In the genomic region with DNA sequence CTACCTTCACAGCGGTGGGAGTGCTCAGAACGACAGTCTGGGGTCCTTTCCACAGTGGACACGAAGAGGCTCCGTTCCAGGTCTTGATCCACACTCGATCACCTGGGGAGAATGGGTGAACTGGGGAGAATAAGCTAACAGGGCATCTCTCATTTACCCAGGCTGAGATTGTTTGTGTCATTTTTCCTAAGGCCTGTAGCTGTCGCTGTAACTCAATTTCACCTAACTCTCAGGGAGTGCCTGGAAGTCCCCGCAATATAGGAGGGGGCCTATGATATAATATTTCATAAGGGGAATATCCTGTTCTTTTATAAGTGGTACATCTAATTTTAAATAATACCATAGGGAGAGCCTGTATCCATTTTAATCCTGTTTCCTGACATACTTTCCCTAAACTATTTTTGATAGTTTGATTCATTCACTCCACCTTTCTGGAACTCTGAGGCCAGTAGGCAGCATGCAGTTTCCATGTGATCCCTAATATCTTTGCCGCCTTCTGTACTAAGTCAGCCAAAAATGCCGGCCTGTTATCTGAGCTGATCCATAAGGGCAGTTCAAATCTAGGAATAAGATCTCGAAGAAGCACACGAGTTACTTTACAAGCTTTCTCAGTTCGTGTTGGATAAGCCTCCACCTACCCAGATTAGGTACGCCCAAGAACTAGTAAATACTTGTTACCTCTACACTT, we compare ENCODE assay signal across 8 cellular contexts.
DNase-seq lines count a peak whose midpoint lies in the region; ATAC-seq and TF ChIP-seq lines count a peak whose summit lies in the region.
"Not testable (repeated sequence)": the region's sequence is repeated elsewhere in the genome, so short reads cannot be mapped to it uniquely, and the experiment has no call there.

No MANE protein-coding gene starts in this region.

- peak; percentile 81 for TF ChIP-seq CTCF in C4-2B (conservative IDR thresholded peaks at IDR 0.05)
- TF ChIP-seq CTCF in GM12874 (IDR thresholded peaks at IDR 0.05; ENCODE audit: insufficient read depth, low read depth, low read length) = peak; percentile 22; the same call in 1 of the 2 replicates
- TF ChIP-seq CTCF in MM.1S (IDR thresholded peaks at IDR 0.05; ENCODE audit: low read length) = peak; percentile 34
- TF ChIP-seq CTCF in SK-N-SH (IDR thresholded peaks at IDR 0.05) = peak; percentile 47
- peak; percentile 19 for TF ChIP-seq CTCF in colonic mucosa (IDR thresholded peaks at IDR 0.05)
- TF ChIP-seq CTCF in heart right ventricle (IDR thresholded peaks at IDR 0.05) = peak in 7 of 9 donors; percentile 20 to 54 (median 31)
- TF ChIP-seq CTCF in nephron (IDR thresholded peaks at IDR 0.05; ENCODE audit: unreplicated experiment in 3 of 3) = peak in 2 of 3 experiments; percentile 30 to 42
- peak in 3 of 5 experiments; percentile 9 to 35 (median 29) for TF ChIP-seq CTCF in transverse colon (IDR thresholded peaks at IDR 0.05)

- H3K9me3 Mint-ChIP-seq in nephron = not testable (repeated sequence)

- not testable (repeated sequence) for H3K27me3 ChIP-seq in MM.1S (replicated peaks; ENCODE audit: insufficient read depth, low read length); SK-N-SH (ENCODE audit: insufficient read depth); colonic mucosa; heart right ventricle; transverse colon

- H3K79me2 ChIP-seq in MM.1S (ENCODE audit: low read length); SK-N-SH (ENCODE audit: insufficient read depth): not testable (repeated sequence)

- intact Hi-C loops in colonic mucosa (cut with DNase I); heart right ventricle (cut with DNase I); transverse colon (cut with DNase I; ENCODE audit: low total_unique reads): not testable (repeated sequence)

- POLR2A ChIA-PET in SK-N-SH (lab: Yijun Ruan, JAX) = not testable (repeated sequence)

- not testable (repeated sequence) for H3K4me1 ChIP-seq in MM.1S (ENCODE audit: low read length); SK-N-SH (ENCODE audit: control insufficient read depth in 1 of 2, insufficient read depth in 2 of 2, low read depth in 1 of 2, low read length in 1 of 2); colonic mucosa; heart right ventricle; transverse colon

- H3K9me2 ChIP-seq in MM.1S (replicated peaks; ENCODE audit: insufficient read depth, low read length); SK-N-SH: not testable (repeated sequence)

- not testable (repeated sequence) for H3K9ac ChIP-seq in MM.1S (ENCODE audit: low read length); SK-N-SH; colonic mucosa (ENCODE audit: low read depth in 2 of 2, low read length in 2 of 2)

- TF ChIP-seq RAD21 in SK-N-SH (IDR thresholded peaks at IDR 0.05; ENCODE audit: low read length) = not testable (repeated sequence)

- not testable (repeated sequence) for H3K27me3 Mint-ChIP-seq in nephron (ENCODE audit: low read depth)

- ATAC-seq in heart right ventricle = not testable (repeated sequence)

- H3F3A ChIP-seq in MM.1S (ENCODE audit: insufficient read depth, low read length); SK-N-SH (replicated peaks; ENCODE audit: insufficient read depth): not testable (repeated sequence)

- not testable (repeated sequence) for H3K27ac ChIP-seq in C4-2B; MM.1S (ENCODE audit: low read length); SK-N-SH (ENCODE audit: low read depth in 2 of 2, low read length in 1 of 2); colonic mucosa; heart right ventricle; transverse colon

- not testable (repeated sequence) for H3K36me3 ChIP-seq in MM.1S (replicated peaks; ENCODE audit: insufficient read depth, low read length); SK-N-SH (replicated peaks in 1 of 2; ENCODE audit: control insufficient read depth in 1 of 2, insufficient read depth in 2 of 2, low read length in 1 of 2); colonic mucosa; heart right ventricle; transverse colon

- not testable (repeated sequence) for H3K36me3 Mint-ChIP-seq in nephron (ENCODE audit: low read depth)

- not testable (repeated sequence) for H3K9me3 ChIP-seq in MM.1S (replicated peaks; ENCODE audit: insufficient read depth, low read length); SK-N-SH; colonic mucosa; heart right ventricle; transverse colon

- not testable (repeated sequence) for H3K4me3 Mint-ChIP-seq in nephron

- TF ChIP-seq EP300 in SK-N-SH (IDR thresholded peaks at IDR 0.05; ENCODE audit: borderline replicate concordance in 1 of 2, low read depth in 1 of 2, low read length in 1 of 2); transverse colon (IDR thresholded peaks at IDR 0.05; ENCODE audit: low read depth): not testable (repeated sequence)

- 37% methylated on average over 11 of the region's 13 CpGs for WGBS in SK-N-SH (ENCODE audit: low lambda C conversion rate)
- WGBS in heart right ventricle, 2 donors = 68 to 75% methylated on average over 13 of the region's 13 CpGs
- WGBS in transverse colon (ENCODE audit: low coverage in 1 of 2), 2 donors = 51 to 55% methylated on average over 5 to 13 of the region's 13 CpGs

- H3K4me1 Mint-ChIP-seq in nephron = not testable (repeated sequence)

- not testable (repeated sequence) for H2AFZ ChIP-seq in MM.1S (ENCODE audit: low read length); SK-N-SH (ENCODE audit: low read depth)

- H3K4me3 ChIP-seq in MM.1S (ENCODE audit: low read length); SK-N-SH (ENCODE audit: low read depth in 2 of 2, low read length in 1 of 2); colonic mucosa; heart right ventricle; transverse colon: not testable (repeated sequence)

- not testable (repeated sequence) for TF ChIP-seq POLR2A in transverse colon (IDR thresholded peaks at IDR 0.05)

- not testable (repeated sequence) for H3K4me2 ChIP-seq in MM.1S (ENCODE audit: low read depth, low read length); SK-N-SH

- not testable (repeated sequence) for H3K27ac Mint-ChIP-seq in nephron

- DNase-seq in MM.1S (peak; percentile 6), SK-N-SH (peak; percentile 5)
- DNase-seq in colonic mucosa, heart right ventricle, transverse colon: not testable (repeated sequence)

- not testable (repeated sequence) for H4K20me1 ChIP-seq in MM.1S (ENCODE audit: insufficient read depth, low read length); SK-N-SH (ENCODE audit: insufficient read depth)

- in situ Hi-C loops in transverse colon (cut with MboI; ENCODE audit: low pct_ligation_motif_present in 1 of 4, low pct_unique_long_range_greater_than_20kb in 1 of 4, low sequenced_read_pairs in 3 of 4) = not testable (repeated sequence)

- CTCF ChIA-PET in SK-N-SH (lab: Yijun Ruan, JAX) = not testable (repeated sequence)

Comparison
In these comparisons a context has a peak if more than half of its experiments do, and no peak if none do; other contexts are left out.
1. CTCF ChIP-seq: peak in every context shown above with its lines; median percentile 81 in C4-2B; 47 in SK-N-SH; 36 in nephron; 34 in MM.1S; 31 in heart right ventricle; 29 in transverse colon; 22 in GM12874; 19 in colonic mucosa.